In the genomic region with DNA sequence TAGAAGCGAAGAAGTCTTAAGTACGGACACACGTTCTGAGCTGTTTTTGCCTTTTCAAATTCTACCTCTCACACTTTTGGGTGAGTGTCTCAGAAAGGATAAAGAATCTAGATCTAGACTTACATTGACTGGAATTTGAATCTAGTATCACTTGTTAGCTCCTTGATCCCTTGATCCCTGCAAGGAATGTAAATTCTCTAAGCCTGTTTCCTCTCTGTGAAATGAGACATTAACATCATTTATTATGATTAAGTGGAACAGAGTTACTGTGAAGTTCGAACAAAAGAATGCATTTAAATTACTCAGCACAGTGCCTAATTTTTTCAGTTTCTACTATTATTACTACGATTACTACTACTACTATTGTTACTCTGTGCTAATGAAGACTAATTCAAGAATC, we compare ENCODE assay signal across 29 cellular contexts.
"Had no signal": no experiment of that assay in that cellular context is flagged by ENCODE, and none has a peak within 500 bp of the region (broad histone marks: within the 10 kb centered on the region; RNA-seq: fewer than 3 reads in every experiment).

No MANE protein-coding gene starts in this region.

- H3K36me3 ChIP-seq: breast epithelium, esophagus squamous epithelium, gastrocnemius medialis, right lobe of liver, thoracic aorta had no signal

- H3K4me1 ChIP-seq: breast epithelium, esophagus squamous epithelium, gastrocnemius medialis, right lobe of liver had no signal

- H3K27me3 Mint-ChIP-seq: activated CD4-positive, alpha-beta memory T cell treated with anti-CD3 and anti-CD28 coated beads, Interleukin-2, amount 10 ng/mL, durations not matched to agents 7 days and 5 days; activated CD4-positive, alpha-beta T cell treated with anti-CD3 and anti-CD28 coated beads, Interleukin-2, amount 10 ng/mL, durations not matched to agents 7 days and 5 days; activated T-helper 17 cell treated with anti-CD3 and anti-CD28 coated beads, Interleukin-2, amount 50 U/mL, for 72 hours; dendritic cell treated with granulocyte-macrophage colony-stimulating factor and Interleukin-4, amounts not matched to agents 40 ng/mL and 50 ng/mL, for 4 days; memory B cell; natural killer cell treated with Interleukin-12 subunit alpha and Interleukin-12 subunit beta and Interleukin-15 and Interleukin-18, amount 100 ng/mL, for 72 hours; stimulated activated naive CD8-positive, alpha-beta T cell treated with anti-CD3 and anti-CD28 coated beads, Interleukin-15, Interleukin-2, amounts not matched to agents 100 ng/mL and 50 ng/mL, for 24 hours had no signal

- FAIRE-seq: urothelium cell line had no signal

- H3K4me3 ChIP-seq: breast epithelium, esophagus squamous epithelium, gastrocnemius medialis, hepatocyte, mucosa of descending colon, right lobe of liver, skin epidermis, thoracic aorta had no signal

- H3K27me3 ChIP-seq: breast epithelium, esophagus squamous epithelium, gastrocnemius medialis, hepatocyte, right lobe of liver had no signal

- H3K4me1 Mint-ChIP-seq: activated CD4-positive, alpha-beta memory T cell treated with anti-CD3 and anti-CD28 coated beads, Interleukin-2, amount 10 ng/mL, durations not matched to agents 7 days and 5 days; activated CD4-positive, alpha-beta T cell treated with anti-CD3 and anti-CD28 coated beads, Interleukin-2, amount 10 ng/mL, durations not matched to agents 7 days and 5 days; activated T-helper 17 cell treated with anti-CD3 and anti-CD28 coated beads, Interleukin-2, amount 50 U/mL, for 72 hours; memory B cell; stimulated activated effector memory CD8-positive, alpha-beta T cell treated with anti-CD3 and anti-CD28 coated beads, Interleukin-12 subunit alpha, Interleukin-12 subunit beta, amount 100 ng/mL, for 72 hours had no signal

- DNase-seq: activated CD4-positive, alpha-beta memory T cell treated with anti-CD3 and anti-CD28 coated beads, Interleukin-2, amount 10 ng/mL, durations not matched to agents 7 days and 5 days; activated CD4-positive, alpha-beta T cell treated with anti-CD3 and anti-CD28 coated beads for 1 hour; activated CD4-positive, alpha-beta T cell treated with anti-CD3 and anti-CD28 coated beads, Interleukin-2, amount 10 ng/mL, durations not matched to agents 7 days and 5 days; activated CD8-positive, alpha-beta memory T cell treated with anti-CD3 and anti-CD28 coated beads, Interleukin-2, amount 50 U/mL, for 48 hours; activated gamma-delta T cell treated with Interleukin-2 at 50 U/mL for 16 hours; activated naive CD4-positive, alpha-beta T cell treated with anti-CD3 and anti-CD28 coated beads, Interleukin-2, amount 50 U/mL, for 16 hours; activated T-cell treated with anti-CD3 and anti-CD28 coated beads, Interleukin-2, amount 50 U/mL, for 4 hours; amygdala; central memory CD4-positive, alpha-beta T cell; esophagus squamous epithelium; gastrocnemius medialis; mucosa of descending colon; posterior cingulate gyrus; right lobe of liver; stimulated activated CD4-positive, alpha-beta T cell treated with anti-CD3 and anti-CD28 coated beads, Interleukin-4, amount 100 ng/mL, for 24 hours; T-helper 2 cell; trophoblast cell had no signal

- H3K36me3 Mint-ChIP-seq: memory B cell; natural killer cell treated with Interleukin-12 subunit alpha and Interleukin-12 subunit beta and Interleukin-15 and Interleukin-18, amount 100 ng/mL, for 72 hours; stimulated activated effector memory CD8-positive, alpha-beta T cell treated with anti-CD3 and anti-CD28 coated beads, Interleukin-12 subunit alpha, Interleukin-12 subunit beta, amount 100 ng/mL, for 72 hours had no signal

- H3K27ac Mint-ChIP-seq: activated CD4-positive, alpha-beta memory T cell treated with anti-CD3 and anti-CD28 coated beads, Interleukin-2, amount 10 ng/mL, durations not matched to agents 7 days and 5 days; activated CD4-positive, alpha-beta T cell treated with anti-CD3 and anti-CD28 coated beads, Interleukin-2, amount 10 ng/mL, durations not matched to agents 7 days and 5 days; activated T-helper 17 cell treated with anti-CD3 and anti-CD28 coated beads, Interleukin-2, amount 50 U/mL, for 72 hours; dendritic cell treated with granulocyte-macrophage colony-stimulating factor and Interleukin-4, amounts not matched to agents 40 ng/mL and 50 ng/mL, for 4 days; memory B cell; natural killer cell treated with Interleukin-12 subunit alpha and Interleukin-12 subunit beta and Interleukin-15 and Interleukin-18, amount 100 ng/mL, for 72 hours; stimulated activated effector memory CD8-positive, alpha-beta T cell treated with anti-CD3 and anti-CD28 coated beads, Interleukin-12 subunit alpha, Interleukin-12 subunit beta, amount 100 ng/mL, for 72 hours; stimulated activated naive CD8-positive, alpha-beta T cell treated with anti-CD3 and anti-CD28 coated beads, Interleukin-15, Interleukin-2, amounts not matched to agents 100 ng/mL and 50 ng/mL, for 24 hours had no signal

- ATAC-seq: activated T-cell treated with anti-CD3 and anti-CD28 coated beads, Interleukin-2, amount 50 U/mL, for 4 hours; activated T-helper 17 cell treated with anti-CD3 and anti-CD28 coated beads, Interleukin-2, amount 50 U/mL, for 72 hours; gastrocnemius medialis; mucosa of descending colon; natural killer cell treated with Interleukin-12 subunit alpha and Interleukin-12 subunit beta and Interleukin-15 and Interleukin-18, amount 100 ng/mL, for 72 hours; right lobe of liver; stimulated activated effector memory CD8-positive, alpha-beta T cell treated with anti-CD3 and anti-CD28 coated beads, Interleukin-12 subunit alpha, Interleukin-12 subunit beta, amount 100 ng/mL, for 72 hours had no signal

- H3K27ac ChIP-seq: breast epithelium, epithelial cell of prostate, esophagus squamous epithelium, gastrocnemius medialis, hepatocyte, right lobe of liver, skin epidermis, thoracic aorta had no signal

- H3K9me3 Mint-ChIP-seq: activated CD4-positive, alpha-beta memory T cell treated with anti-CD3 and anti-CD28 coated beads, Interleukin-2, amount 10 ng/mL, durations not matched to agents 7 days and 5 days; activated CD4-positive, alpha-beta T cell treated with anti-CD3 and anti-CD28 coated beads, Interleukin-2, amount 10 ng/mL, durations not matched to agents 7 days and 5 days; activated T-cell treated with anti-CD3 and anti-CD28 coated beads, Interleukin-2, amount 50 U/mL, for 4 hours; dendritic cell treated with granulocyte-macrophage colony-stimulating factor and Interleukin-4, amounts not matched to agents 40 ng/mL and 50 ng/mL, for 4 days; memory B cell had no signal

- H3K4me3 Mint-ChIP-seq: activated CD4-positive, alpha-beta memory T cell treated with anti-CD3 and anti-CD28 coated beads, Interleukin-2, amount 10 ng/mL, durations not matched to agents 7 days and 5 days; activated CD4-positive, alpha-beta T cell treated with anti-CD3 and anti-CD28 coated beads, Interleukin-2, amount 10 ng/mL, durations not matched to agents 7 days and 5 days; activated T-cell treated with anti-CD3 and anti-CD28 coated beads, Interleukin-2, amount 50 U/mL, for 4 hours; activated T-helper 17 cell treated with anti-CD3 and anti-CD28 coated beads, Interleukin-2, amount 50 U/mL, for 72 hours; dendritic cell treated with granulocyte-macrophage colony-stimulating factor and Interleukin-4, amounts not matched to agents 40 ng/mL and 50 ng/mL, for 4 days; memory B cell; natural killer cell treated with Interleukin-12 subunit alpha and Interleukin-12 subunit beta and Interleukin-15 and Interleukin-18, amount 100 ng/mL, for 72 hours; stimulated activated effector memory CD8-positive, alpha-beta T cell treated with anti-CD3 and anti-CD28 coated beads, Interleukin-12 subunit alpha, Interleukin-12 subunit beta, amount 100 ng/mL, for 72 hours; stimulated activated naive CD8-positive, alpha-beta T cell treated with anti-CD3 and anti-CD28 coated beads, Interleukin-15, Interleukin-2, amounts not matched to agents 100 ng/mL and 50 ng/mL, for 24 hours had no signal

- H3K9me3 ChIP-seq: breast epithelium, esophagus squamous epithelium, gastrocnemius medialis, mucosa of descending colon, right lobe of liver, thoracic aorta had no signal
